ENCODE assay signal across 13 cellular contexts in genomic region chr14:31283568-31284252, GRCh38.
DNase-seq lines count a peak whose midpoint lies in the region; ATAC-seq, FAIRE-seq and TF ChIP-seq lines count a peak whose summit lies in the region.
"Had no signal": no experiment of that assay in that cellular context is flagged by ENCODE, and none has a peak within 500 bp of the region (broad histone marks: within the 10 kb centered on the region; RNA-seq: fewer than 3 reads in every experiment).

No MANE protein-coding gene starts in this region.

- 0 out of 2 replicates have a peak, but pooled peaks cover under 1% of the 10 kb centered on the region for H3K9me3 ChIP-seq in K562 (replicated peaks; ENCODE audit: control insufficient read depth, insufficient read depth, low read depth, low read length)
- H3K9me3 ChIP-seq: right lobe of liver had no signal

- peaks cover 13% of the 10 kb centered on the region for H3K4me1 Mint-ChIP-seq in CD14-positive monocyte

- H3K36me3 ChIP-seq in K562 (ENCODE audit: control insufficient read depth, insufficient read depth, low read length), result no peaks in the 10 kb centered on the region
- H3K36me3 ChIP-seq: cardiac muscle cell, right lobe of liver had no signal

- no peak for TF ChIP-seq CTCF in CD14-positive monocyte (IDR thresholded peaks at IDR 0.05)
- TF ChIP-seq CTCF in K562 (IDR thresholded peaks at IDR 0.05 in 2 of 3, conservative IDR thresholded peaks at IDR 0.05 in 1 of 3; ENCODE audit: insufficient read depth in 2 of 3, low read depth in 1 of 3, low read length in 3 of 3), result no peak
- TF ChIP-seq CTCF in omental fat pad (IDR thresholded peaks at IDR 0.05), result no peak

- H3K27me3 Mint-ChIP-seq in CD14-positive monocyte (ENCODE audit: low read depth in 3 of 3), result no peaks in the 10 kb centered on the region

- in situ Hi-C loops in K562 (cut with MboI), result no loop called here

- no peaks in the 10 kb centered on the region for H4K20me1 ChIP-seq in K562 (replicated peaks; ENCODE audit: control insufficient read depth, insufficient read depth, low read length)

- peaks cover 4 to 15% (median 11%) of the 10 kb centered on the region in 7 donors for H3K9me3 Mint-ChIP-seq in CD14-positive monocyte

- H3K27ac ChIP-seq in K562 (ENCODE audit: extremely low read depth, low read depth, low read length), result peak overlapping the region; percentile 34; the same call in 1 of the 3 replicates
- H3K27ac ChIP-seq: cardiac muscle cell, right lobe of liver had no signal

- no peak overlapping the region for H3K9ac ChIP-seq in K562 (ENCODE audit: insufficient read depth in 1 of 2, low read depth in 2 of 2, low read length in 2 of 2)

- no peak for TF ChIP-seq EP300 in K562 (IDR thresholded peaks at IDR 0.05; ENCODE audit: low read length)

- no peak overlapping the region for H3K4me3 ChIP-seq in K562
- H3K4me3 ChIP-seq: cardiac muscle cell, right lobe of liver had no signal

- intact Hi-C loops in CD14-positive monocyte (cut with micrococcal nuclease), result loop anchor here in 1 of 2 donors (10.0 kb wide), 1 partner anchor 89 kb away; no protein-coding TSS in a partner anchor
- intact Hi-C loops in K562 (cut with micrococcal nuclease), result no loop called here
- intact Hi-C loops in posterior cingulate gyrus (cut with DNase I), result no loop called here

- H3K27me3 ChIP-seq in K562 (ENCODE audit: control insufficient read depth in 2 of 2, insufficient read depth in 2 of 2, low read length in 2 of 2), result no peaks in the 10 kb centered on the region
- H3K27me3 ChIP-seq: cardiac muscle cell, right lobe of liver had no signal

- TF ChIP-seq POLR2A in K562 (conservative IDR thresholded peaks at IDR 0.05), result no peak

- no TSS peak for BruUV-seq in K562 (replicated peaks; lab: Mats Ljungman, UMichigan)

- no peak for FAIRE-seq in K562 (lab: Jason Lieb, UNC)

- CTCF ChIA-PET in K562 (lab: Yijun Ruan, JAX; ENCODE audit: low intra/inter-chr PET ratio), result no interaction called here

- H3K9me1 ChIP-seq in K562 (ENCODE audit: control insufficient read depth, insufficient read depth, low read length), result no peaks in the 10 kb centered on the region

- DNase-seq in CD14-positive monocyte (ENCODE audit: low spot score) (no peak), K562 (ENCODE audit: extremely low read depth in 1 of 4, low spot score in 3 of 4) (no peak), posterior cingulate gyrus (no peak), omental fat pad (ENCODE audit: low spot score) (no peak), DMS153 treated with DMSO at 0.1 percent for 48 hours (lab: John Stamatoyannopoulos, UW; ENCODE audit: unreplicated experiment) (no peak)
- DNase-seq in stimulated activated CD4-positive, alpha-beta T cell treated with anti-CD3 and anti-CD28 coated beads, Interleukin-15, amount 100 ng/mL, for 24 hours, result no peak
- DNase-seq: activated CD4-positive, CD25-positive, alpha-beta regulatory T cell; NCI-H187; right lobe of liver; substantia nigra had no signal

- TF ChIP-seq RAD21 in K562 (CRISPR knock-in tag; conservative IDR thresholded peaks at IDR 0.05 in 1 of 2, IDR thresholded peaks at IDR 0.05 in 1 of 2), result no peak

- no peaks in the 10 kb centered on the region; a peak in 1 of 5 replicates for H3K4me1 ChIP-seq in K562 (replicated peaks in 1 of 2; ENCODE audit: control insufficient read depth in 2 of 2, insufficient read depth in 2 of 2, low read length in 2 of 2)
- H3K4me1 ChIP-seq: right lobe of liver had no signal

- no peaks in the 10 kb centered on the region for H3K79me2 ChIP-seq in K562 (ENCODE audit: control insufficient read depth, insufficient read depth, low read length)

- ATAC-seq in GM21447 (IDR thresholded peaks at IDR 0.05; ENCODE audit: unreplicated experiment) (peak; percentile 66), HG03565 (IDR thresholded peaks at IDR 0.05; ENCODE audit: unreplicated experiment) (peak; percentile 80), K562 (peak; percentile 39; the same call in 1 of the 3 replicates), omental fat pad (ENCODE audit: low FRiP score) (no peak)

- 18% methylated on average over 3 of the region's 3 CpGs for WGBS in K562 (ENCODE audit: insufficient coverage, low coverage, missing lambda C conversion rate)

- POLR2A ChIA-PET in K562 (lab: Yijun Ruan, JAX), result interaction anchor here (0.7 kb wide), 1 partner anchor 13 kb away, joined by 3 read pairs; no protein-coding TSS in a partner anchor

- H3K36me3 Mint-ChIP-seq in CD14-positive monocyte, result peaks cover 2 to 19% of the 10 kb centered on the region in 2 donors

- no peak overlapping the region for H3K4me2 ChIP-seq in K562 (ENCODE audit: insufficient read depth, low read length)

- peak overlapping the region; percentile 89 for H2AFZ ChIP-seq in K562 (ENCODE audit: low read depth, low read length)

- H3K4me3 Mint-ChIP-seq in CD14-positive monocyte, result peak overlapping the region in 1 of 2 donors; percentile 64

- H3K27ac Mint-ChIP-seq in CD14-positive monocyte, result peak overlapping the region; percentile 86 to 97 (median 95)

TF ChIP-seq in K562, 482 proteins besides CTCF, POLR2A, EP300 and RAD21 (continues in another document):
- TF ChIP-seq BRD4 (IDR thresholded peaks at IDR 0.05) (no peak), HDAC2 (IDR thresholded peaks at IDR 0.05) (no peak), NFE2 (IDR thresholded peaks at IDR 0.05; ENCODE audit: low read depth) (peak; percentile 72), THRAP3 (IDR thresholded peaks at IDR 0.05; ENCODE audit: borderline replicate concordance) (no peak), KAT2B (IDR thresholded peaks at IDR 0.05; ENCODE audit: low read depth, low read length) (no peak), CEBPG (CRISPR knock-in tag; IDR thresholded peaks at IDR 0.05) (no peak), CEBPG (tag; conservative IDR thresholded peaks at IDR 0.05 in 1 of 2, IDR thresholded peaks at IDR 0.05 in 1 of 2) (no peak), MAFG (tag; conservative IDR thresholded peaks at IDR 0.05) (peak; percentile 39; the same call in 1 of the 2 replicates), L3MBTL2 (IDR thresholded peaks at IDR 0.05) (0 out of 2 replicates have a peak, but pooled peaks have one; percentile 17), C11orf30 (IDR thresholded peaks at IDR 0.05; ENCODE audit: low read depth) (peak; percentile 69), ZNF316 (IDR thresholded peaks at IDR 0.05) (peak; percentile 57; the same call in 1 of the 2 replicates), NFYB (IDR thresholded peaks at IDR 0.05; ENCODE audit: extremely low read depth, insufficient read length) (no peak), MXI1 (IDR thresholded peaks at IDR 0.05; ENCODE audit: low read depth, low read length) (no peak), GATAD2B (IDR thresholded peaks at IDR 0.05; ENCODE audit: borderline replicate concordance) (no peak), STAT5A (IDR thresholded peaks at IDR 0.05; ENCODE audit: borderline replicate concordance, low read length) (no peak), ADNP (tag; IDR thresholded peaks at IDR 0.05) (no peak), NONO (IDR thresholded peaks at IDR 0.05; ENCODE audit: low read depth in 2 of 2, low read length in 1 of 2) (no peak)
- TF ChIP-seq, protein P1, sequence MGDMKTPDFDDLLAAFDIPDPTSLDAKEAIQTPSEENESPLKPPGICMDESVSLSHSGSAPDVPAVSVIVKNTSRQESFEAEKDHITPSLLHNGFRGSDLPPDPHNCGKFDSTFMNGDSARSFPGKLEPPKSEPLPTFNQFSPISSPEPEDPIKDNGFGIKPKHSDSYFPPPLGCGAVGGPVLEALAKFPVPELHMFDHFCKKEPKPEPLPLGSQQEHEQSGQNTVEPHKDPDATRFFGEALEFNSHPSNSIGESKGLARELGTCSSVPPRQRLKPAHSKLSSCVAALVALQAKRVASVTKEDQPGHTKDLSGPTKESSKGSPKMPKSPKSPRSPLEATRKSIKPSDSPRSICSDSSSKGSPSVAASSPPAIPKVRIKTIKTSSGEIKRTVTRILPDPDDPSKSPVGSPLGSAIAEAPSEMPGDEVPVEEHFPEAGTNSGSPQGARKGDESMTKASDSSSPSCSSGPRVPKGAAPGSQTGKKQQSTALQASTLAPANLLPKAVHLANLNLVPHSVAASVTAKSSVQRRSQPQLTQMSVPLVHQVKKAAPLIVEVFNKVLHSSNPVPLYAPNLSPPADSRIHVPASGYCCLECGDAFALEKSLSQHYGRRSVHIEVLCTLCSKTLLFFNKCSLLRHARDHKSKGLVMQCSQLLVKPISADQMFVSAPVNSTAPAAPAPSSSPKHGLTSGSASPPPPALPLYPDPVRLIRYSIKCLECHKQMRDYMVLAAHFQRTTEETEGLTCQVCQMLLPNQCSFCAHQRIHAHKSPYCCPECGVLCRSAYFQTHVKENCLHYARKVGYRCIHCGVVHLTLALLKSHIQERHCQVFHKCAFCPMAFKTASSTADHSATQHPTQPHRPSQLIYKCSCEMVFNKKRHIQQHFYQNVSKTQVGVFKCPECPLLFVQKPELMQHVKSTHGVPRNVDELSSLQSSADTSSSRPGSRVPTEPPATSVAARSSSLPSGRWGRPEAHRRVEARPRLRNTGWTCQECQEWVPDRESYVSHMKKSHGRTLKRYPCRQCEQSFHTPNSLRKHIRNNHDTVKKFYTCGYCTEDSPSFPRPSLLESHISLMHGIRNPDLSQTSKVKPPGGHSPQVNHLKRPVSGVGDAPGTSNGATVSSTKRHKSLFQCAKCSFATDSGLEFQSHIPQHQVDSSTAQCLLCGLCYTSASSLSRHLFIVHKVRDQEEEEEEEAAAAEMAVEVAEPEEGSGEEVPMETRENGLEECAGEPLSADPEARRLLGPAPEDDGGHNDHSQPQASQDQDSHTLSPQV (IDR thresholded peaks at IDR 0.05), result peak; percentile 37; the same call in 1 of the 2 replicates
